In the genomic region with DNA sequence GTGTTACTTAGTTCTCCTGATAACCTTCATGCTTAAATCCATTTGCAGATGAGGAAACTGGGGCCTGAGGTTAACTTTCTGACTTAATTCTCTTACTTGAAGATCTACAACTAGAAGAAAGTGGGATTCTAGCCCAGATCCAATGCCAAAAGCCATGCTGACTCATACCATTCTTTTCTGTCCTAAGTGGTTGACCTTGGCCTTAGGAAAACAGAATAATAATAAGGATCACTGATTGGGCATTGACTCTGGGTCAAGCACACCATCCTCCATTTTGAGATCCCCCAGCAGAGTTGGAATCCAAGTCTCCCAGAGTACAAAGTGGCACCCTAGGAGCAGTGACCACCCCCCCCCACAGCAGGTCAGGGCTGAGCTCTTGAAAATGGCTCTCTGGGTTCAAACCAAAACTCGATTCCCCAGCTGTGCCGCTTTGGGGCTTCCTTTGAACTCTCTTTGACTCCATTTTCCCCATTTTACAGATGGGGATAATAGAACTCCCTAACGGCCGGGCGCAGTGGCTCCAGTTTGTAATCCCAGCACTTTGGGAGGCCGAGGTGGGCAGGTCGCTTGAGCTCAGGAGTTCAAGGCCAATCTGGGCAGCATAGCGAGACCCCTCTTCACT, we compare ENCODE assay signal across 1 cellular context.
A peak's percentile ranks its signal among the peaks of the same experiment; 100 is the strongest.
TF ChIP-seq lines count a peak whose summit lies in the region.

No MANE protein-coding gene starts in this region.

TF ChIP-seq in HepG2, 621 proteins besides CTCF, POLR2A, EP300 and RAD21 (continued from another document):
- TF ChIP-seq, protein P1, sequence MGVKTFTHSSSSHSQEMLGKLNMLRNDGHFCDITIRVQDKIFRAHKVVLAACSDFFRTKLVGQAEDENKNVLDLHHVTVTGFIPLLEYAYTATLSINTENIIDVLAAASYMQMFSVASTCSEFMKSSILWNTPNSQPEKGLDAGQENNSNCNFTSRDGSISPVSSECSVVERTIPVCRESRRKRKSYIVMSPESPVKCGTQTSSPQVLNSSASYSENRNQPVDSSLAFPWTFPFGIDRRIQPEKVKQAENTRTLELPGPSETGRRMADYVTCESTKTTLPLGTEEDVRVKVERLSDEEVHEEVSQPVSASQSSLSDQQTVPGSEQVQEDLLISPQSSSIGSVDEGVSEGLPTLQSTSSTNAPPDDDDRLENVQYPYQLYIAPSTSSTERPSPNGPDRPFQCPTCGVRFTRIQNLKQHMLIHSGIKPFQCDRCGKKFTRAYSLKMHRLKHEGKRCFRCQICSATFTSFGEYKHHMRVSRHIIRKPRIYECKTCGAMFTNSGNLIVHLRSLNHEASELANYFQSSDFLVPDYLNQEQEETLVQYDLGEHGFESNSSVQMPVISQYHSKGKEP (CRISPR knock-in tag; IDR thresholded peaks at IDR 0.05), result no peak
- TF ChIP-seq ELF4 (CRISPR knock-in tag; IDR thresholded peaks at IDR 0.05; ENCODE audit: borderline replicate concordance), result no peak
- TF ChIP-seq TRIM24 (CRISPR knock-in tag; IDR thresholded peaks at IDR 0.05), result no peak
- no peak for TF ChIP-seq ZNF335 (CRISPR knock-in tag; IDR thresholded peaks at IDR 0.05)
- no peak for TF ChIP-seq ZNF605 (CRISPR knock-in tag; IDR thresholded peaks at IDR 0.05)
- TF ChIP-seq NR2F6 (IDR thresholded peaks at IDR 0.05), result peak; percentile 53
- 0 out of 2 replicates have a peak, but pooled peaks have one; percentile 58 for TF ChIP-seq NR2F6 (CRISPR knock-in tag; IDR thresholded peaks at IDR 0.05)
- no peak for TF ChIP-seq ZC3H13 (CRISPR knock-in tag; IDR thresholded peaks at IDR 0.05)
- TF ChIP-seq ZNF83 (CRISPR knock-in tag; IDR thresholded peaks at IDR 0.05; ENCODE audit: borderline replicate concordance), result no peak
- no peak for TF ChIP-seq MATR3 (CRISPR knock-in tag; IDR thresholded peaks at IDR 0.05)
- TF ChIP-seq, protein P2, sequence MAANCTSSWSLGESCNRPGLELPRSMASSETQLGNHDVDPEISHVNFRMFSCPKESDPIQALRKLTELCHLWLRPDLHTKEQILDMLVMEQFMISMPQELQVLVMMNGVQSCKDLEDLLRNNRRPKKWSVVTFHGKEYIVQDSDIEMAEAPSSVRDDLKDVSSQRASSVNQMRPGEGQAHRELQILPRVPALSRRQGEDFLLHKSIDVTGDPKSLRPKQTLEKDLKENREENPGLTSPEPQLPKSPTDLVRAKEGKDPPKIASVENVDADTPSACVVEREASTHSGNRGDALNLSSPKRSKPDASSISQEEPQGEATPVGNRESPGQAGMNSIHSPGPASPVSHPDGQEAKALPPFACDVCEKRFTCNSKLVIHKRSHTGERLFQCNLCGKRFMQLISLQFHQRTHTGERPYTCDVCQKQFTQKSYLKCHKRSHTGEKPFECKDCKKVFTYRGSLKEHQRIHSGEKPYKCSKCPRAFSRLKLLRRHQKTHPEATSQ (CRISPR knock-in tag; IDR thresholded peaks at IDR 0.05; ENCODE audit: borderline replicate concordance), result no peak
- TF ChIP-seq IRF2 (CRISPR knock-in tag; IDR thresholded peaks at IDR 0.05), result no peak
- TF ChIP-seq GABPB1 (CRISPR knock-in tag; IDR thresholded peaks at IDR 0.05), result no peak
- TF ChIP-seq ZBTB8A (CRISPR knock-in tag; IDR thresholded peaks at IDR 0.05; ENCODE audit: borderline replicate concordance, low read depth), result no peak
- TF ChIP-seq ZBTB20 (CRISPR knock-in tag; IDR thresholded peaks at IDR 0.05; ENCODE audit: borderline replicate concordance, low read depth), result 0 out of 2 replicates have a peak, but pooled peaks have one; percentile 58
- peak; percentile 54; the same call in 1 of the 2 replicates for TF ChIP-seq ZNF629 (CRISPR knock-in tag; conservative IDR thresholded peaks at IDR 0.05)
- TF ChIP-seq, protein P3, sequence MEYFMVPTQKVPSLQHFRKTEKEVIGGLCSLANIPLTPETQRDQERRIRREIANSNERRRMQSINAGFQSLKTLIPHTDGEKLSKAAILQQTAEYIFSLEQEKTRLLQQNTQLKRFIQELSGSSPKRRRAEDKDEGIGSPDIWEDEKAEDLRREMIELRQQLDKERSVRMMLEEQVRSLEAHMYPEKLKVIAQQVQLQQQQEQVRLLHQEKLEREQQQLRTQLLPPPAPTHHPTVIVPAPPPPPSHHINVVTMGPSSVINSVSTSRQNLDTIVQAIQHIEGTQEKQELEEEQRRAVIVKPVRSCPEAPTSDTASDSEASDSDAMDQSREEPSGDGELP (IDR thresholded peaks at IDR 0.05; ENCODE audit: borderline replicate concordance, low read depth), result no peak
- TF ChIP-seq TEAD3 (CRISPR knock-in tag; optimal IDR thresholded peaks at IDR 0.05; ENCODE audit: borderline replicate concordance), result no peak
- no peak for TF ChIP-seq FOXM1 (CRISPR knock-in tag; IDR thresholded peaks at IDR 0.05)
- no peak for TF ChIP-seq ZNF337 (CRISPR knock-in tag; IDR thresholded peaks at IDR 0.05; ENCODE audit: borderline replicate concordance, low read depth)
- no peak for TF ChIP-seq ZNF44 (CRISPR knock-in tag; IDR thresholded peaks at IDR 0.05)
- TF ChIP-seq SNAPC2 (CRISPR knock-in tag; IDR thresholded peaks at IDR 0.05), result peak; percentile 64; the same call in 1 of the 2 replicates
- TF ChIP-seq, protein P4, sequence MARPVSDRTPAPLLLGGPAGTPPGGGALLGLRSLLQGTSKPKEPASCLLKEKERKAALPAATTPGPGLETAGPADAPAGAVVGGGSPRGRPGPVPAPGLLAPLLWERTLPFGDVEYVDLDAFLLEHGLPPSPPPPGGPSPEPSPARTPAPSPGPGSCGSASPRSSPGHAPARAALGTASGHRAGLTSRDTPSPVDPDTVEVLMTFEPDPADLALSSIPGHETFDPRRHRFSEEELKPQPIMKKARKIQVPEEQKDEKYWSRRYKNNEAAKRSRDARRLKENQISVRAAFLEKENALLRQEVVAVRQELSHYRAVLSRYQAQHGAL (CRISPR knock-in tag; IDR thresholded peaks at IDR 0.05; ENCODE audit: not compliant biosample characterization), result no peak
- TF ChIP-seq, protein P5, sequence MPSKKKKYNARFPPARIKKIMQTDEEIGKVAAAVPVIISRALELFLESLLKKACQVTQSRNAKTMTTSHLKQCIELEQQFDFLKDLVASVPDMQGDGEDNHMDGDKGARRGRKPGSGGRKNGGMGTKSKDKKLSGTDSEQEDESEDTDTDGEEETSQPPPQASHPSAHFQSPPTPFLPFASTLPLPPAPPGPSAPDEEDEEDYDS (CRISPR knock-in tag; IDR thresholded peaks at IDR 0.05), result no peak
- no peak for TF ChIP-seq ZNF556 (CRISPR knock-in tag; IDR thresholded peaks at IDR 0.05; ENCODE audit: borderline replicate concordance)
- TF ChIP-seq GABPA (IDR thresholded peaks at IDR 0.05; ENCODE audit: low read depth, low read length), result no peak
- no peak for TF ChIP-seq GABPA (CRISPR knock-in tag; IDR thresholded peaks at IDR 0.05; ENCODE audit: low read depth)
- TF ChIP-seq RFXAP (CRISPR knock-in tag; IDR thresholded peaks at IDR 0.05; ENCODE audit: borderline replicate concordance), result no peak
- TF ChIP-seq FOSL1 (CRISPR knock-in tag; IDR thresholded peaks at IDR 0.05; ENCODE audit: borderline replicate concordance), result no peak
- TF ChIP-seq, protein P6, sequence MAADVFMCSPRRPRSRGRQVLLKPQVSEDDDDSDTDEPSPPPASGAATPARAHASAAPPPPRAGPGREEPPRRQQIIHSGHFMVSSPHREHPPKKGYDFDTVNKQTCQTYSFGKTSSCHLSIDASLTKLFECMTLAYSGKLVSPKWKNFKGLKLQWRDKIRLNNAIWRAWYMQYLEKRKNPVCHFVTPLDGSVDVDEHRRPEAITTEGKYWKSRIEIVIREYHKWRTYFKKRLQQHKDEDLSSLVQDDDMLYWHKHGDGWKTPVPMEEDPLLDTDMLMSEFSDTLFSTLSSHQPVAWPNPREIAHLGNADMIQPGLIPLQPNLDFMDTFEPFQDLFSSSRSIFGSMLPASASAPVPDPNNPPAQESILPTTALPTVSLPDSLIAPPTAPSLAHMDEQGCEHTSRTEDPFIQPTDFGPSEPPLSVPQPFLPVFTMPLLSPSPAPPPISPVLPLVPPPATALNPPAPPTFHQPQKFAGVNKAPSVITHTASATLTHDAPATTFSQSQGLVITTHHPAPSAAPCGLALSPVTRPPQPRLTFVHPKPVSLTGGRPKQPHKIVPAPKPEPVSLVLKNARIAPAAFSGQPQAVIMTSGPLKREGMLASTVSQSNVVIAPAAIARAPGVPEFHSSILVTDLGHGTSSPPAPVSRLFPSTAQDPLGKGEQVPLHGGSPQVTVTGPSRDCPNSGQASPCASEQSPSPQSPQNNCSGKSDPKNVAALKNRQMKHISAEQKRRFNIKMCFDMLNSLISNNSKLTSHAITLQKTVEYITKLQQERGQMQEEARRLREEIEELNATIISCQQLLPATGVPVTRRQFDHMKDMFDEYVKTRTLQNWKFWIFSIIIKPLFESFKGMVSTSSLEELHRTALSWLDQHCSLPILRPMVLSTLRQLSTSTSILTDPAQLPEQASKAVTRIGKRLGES (CRISPR knock-in tag; IDR thresholded peaks at IDR 0.05; ENCODE audit: borderline replicate concordance), result no peak
- no peak for TF ChIP-seq SOX6 (IDR thresholded peaks at IDR 0.05)
- peak; percentile 74 for TF ChIP-seq SOX6 (CRISPR knock-in tag; IDR thresholded peaks at IDR 0.05)
- TF ChIP-seq ZSCAN25 (CRISPR knock-in tag; IDR thresholded peaks at IDR 0.05), result no peak
- no peak for TF ChIP-seq ZFP37 (CRISPR knock-in tag; IDR thresholded peaks at IDR 0.05; ENCODE audit: borderline replicate concordance)
- no peak for TF ChIP-seq SETDB1 (CRISPR knock-in tag; IDR thresholded peaks at IDR 0.05; ENCODE audit: borderline replicate concordance)
- TF ChIP-seq TCF7 (IDR thresholded peaks at IDR 0.05; ENCODE audit: low read depth), result peak; percentile 15; the same call in 1 of the 2 replicates
- TF ChIP-seq, protein P7, sequence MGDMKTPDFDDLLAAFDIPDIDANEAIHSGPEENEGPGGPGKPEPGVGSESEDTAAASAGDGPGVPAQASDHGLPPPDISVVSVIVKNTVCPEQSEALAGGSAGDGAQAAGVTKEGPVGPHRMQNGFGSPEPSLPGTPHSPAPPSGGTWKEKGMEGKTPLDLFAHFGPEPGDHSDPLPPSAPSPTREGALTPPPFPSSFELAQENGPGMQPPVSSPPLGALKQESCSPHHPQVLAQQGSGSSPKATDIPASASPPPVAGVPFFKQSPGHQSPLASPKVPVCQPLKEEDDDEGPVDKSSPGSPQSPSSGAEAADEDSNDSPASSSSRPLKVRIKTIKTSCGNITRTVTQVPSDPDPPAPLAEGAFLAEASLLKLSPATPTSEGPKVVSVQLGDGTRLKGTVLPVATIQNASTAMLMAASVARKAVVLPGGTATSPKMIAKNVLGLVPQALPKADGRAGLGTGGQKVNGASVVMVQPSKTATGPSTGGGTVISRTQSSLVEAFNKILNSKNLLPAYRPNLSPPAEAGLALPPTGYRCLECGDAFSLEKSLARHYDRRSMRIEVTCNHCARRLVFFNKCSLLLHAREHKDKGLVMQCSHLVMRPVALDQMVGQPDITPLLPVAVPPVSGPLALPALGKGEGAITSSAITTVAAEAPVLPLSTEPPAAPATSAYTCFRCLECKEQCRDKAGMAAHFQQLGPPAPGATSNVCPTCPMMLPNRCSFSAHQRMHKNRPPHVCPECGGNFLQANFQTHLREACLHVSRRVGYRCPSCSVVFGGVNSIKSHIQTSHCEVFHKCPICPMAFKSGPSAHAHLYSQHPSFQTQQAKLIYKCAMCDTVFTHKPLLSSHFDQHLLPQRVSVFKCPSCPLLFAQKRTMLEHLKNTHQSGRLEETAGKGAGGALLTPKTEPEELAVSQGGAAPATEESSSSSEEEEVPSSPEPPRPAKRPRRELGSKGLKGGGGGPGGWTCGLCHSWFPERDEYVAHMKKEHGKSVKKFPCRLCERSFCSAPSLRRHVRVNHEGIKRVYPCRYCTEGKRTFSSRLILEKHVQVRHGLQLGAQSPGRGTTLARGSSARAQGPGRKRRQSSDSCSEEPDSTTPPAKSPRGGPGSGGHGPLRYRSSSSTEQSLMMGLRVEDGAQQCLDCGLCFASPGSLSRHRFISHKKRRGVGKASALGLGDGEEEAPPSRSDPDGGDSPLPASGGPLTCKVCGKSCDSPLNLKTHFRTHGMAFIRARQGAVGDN (CRISPR knock-in tag; IDR thresholded peaks at IDR 0.05), result 0 out of 2 replicates have a peak, but pooled peaks have one; percentile 18
